Comparison of ENCODE assay signal across 22 cellular contexts in the genomic region with DNA sequence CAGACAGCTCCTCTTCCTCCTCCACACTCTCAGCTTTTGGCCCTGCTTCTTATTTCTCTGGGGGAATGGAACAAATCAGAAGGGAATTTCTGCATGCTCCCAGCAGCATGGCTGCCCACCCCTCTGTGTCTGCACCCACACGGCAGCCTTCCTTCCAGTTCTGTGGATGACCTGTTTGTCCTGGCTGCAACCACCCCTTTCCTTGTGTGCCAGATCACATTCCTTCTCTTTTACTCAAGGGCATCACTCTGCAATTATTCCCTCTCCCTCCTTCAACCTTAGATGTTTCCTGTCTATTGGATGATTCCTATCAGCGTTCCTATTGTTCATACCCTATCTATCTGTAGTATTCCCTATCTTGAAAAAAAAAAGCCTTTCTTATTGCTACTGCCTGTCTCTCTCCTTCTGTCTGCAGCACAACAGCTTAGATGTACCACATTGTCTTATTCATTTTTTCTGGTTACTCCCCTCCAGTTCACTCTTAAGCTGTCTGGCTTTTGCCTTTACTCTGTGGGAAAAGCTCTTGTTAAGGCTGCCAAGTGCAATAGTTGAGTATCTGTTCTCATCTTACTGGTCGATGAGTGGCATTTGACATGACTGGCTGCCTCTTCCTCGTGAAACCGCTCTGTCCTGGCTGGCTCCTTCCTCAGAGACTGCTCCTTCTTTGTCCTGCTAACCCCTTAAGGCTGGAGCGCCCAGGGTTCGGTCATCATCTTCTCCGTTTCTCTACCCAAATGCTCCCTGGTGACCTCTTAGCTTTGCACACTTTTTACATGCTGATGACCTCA.
DNase-seq lines count a peak whose midpoint lies in the region; ATAC-seq, FAIRE-seq and TF ChIP-seq lines count a peak whose summit lies in the region.
"Had no signal": no experiment of that assay in that cellular context is flagged by ENCODE, and none has a peak within 500 bp of the region (broad histone marks: within the 10 kb centered on the region; RNA-seq: fewer than 3 reads in every experiment).

No MANE protein-coding gene starts in this region.

- no peak overlapping the region for H3K9ac ChIP-seq in endodermal cell (ENCODE audit: extremely low read depth, low read length, poor library complexity, severe bottlenecking)
- H3K9ac ChIP-seq: KMS-11 had no signal

- H3K4me3 ChIP-seq in endodermal cell (ENCODE audit: low read length) = no peak overlapping the region
- H3K4me3 ChIP-seq in adrenal gland = no peak overlapping the region
- no peak overlapping the region for H3K4me3 ChIP-seq in ovary

- peaks cover 5% of the 10 kb centered on the region for H3K27me3 Mint-ChIP-seq in endodermal cell (ENCODE audit: insufficient read depth)

- H3K27me3 ChIP-seq in endodermal cell (ENCODE audit: control insufficient read depth, insufficient read depth, low read length, poor library complexity, severe bottlenecking) (no peaks in the 10 kb centered on the region), adrenal gland (no peaks in the 10 kb centered on the region), ovary (no peaks in the 10 kb centered on the region)

- H3K9me3 Mint-ChIP-seq in endodermal cell = no peaks in the 10 kb centered on the region
- H3K9me3 Mint-ChIP-seq: T-cell had no signal

- CTCF ChIA-PET in GM10248 (lab: Yijun Ruan, JAX) = interaction anchor here (1.0 kb wide), 1 partner anchor 10 kb away, joined by 3 read pairs; no protein-coding TSS in a partner anchor

- no peak for ATAC-seq in HG03460 (IDR thresholded peaks at IDR 0.05; ENCODE audit: unreplicated experiment)
- ATAC-seq: HCT116, HepG2, T-cell had no signal

- TF ChIP-seq EP300 in ovary (IDR thresholded peaks at IDR 0.05) = no peak

- no peak overlapping the region for H3K4me3 Mint-ChIP-seq in endodermal cell
- H3K4me3 Mint-ChIP-seq: B cell, T-cell had no signal

- H3K9me3 ChIP-seq in endodermal cell (ENCODE audit: control insufficient read depth, low read length) (no peaks in the 10 kb centered on the region), adrenal gland (replicated peaks in 1 of 3) (no peaks in the 10 kb centered on the region), ovary (no peaks in the 10 kb centered on the region)
- H3K9me3 ChIP-seq: Caco-2 had no signal

- H3K27ac Mint-ChIP-seq in endodermal cell = no peak overlapping the region
- H3K27ac Mint-ChIP-seq: B cell; CD4-positive, CD25-positive, alpha-beta regulatory T cell; T-cell had no signal

- DNase-seq in EL (peak; percentile 48), HS-5 (ENCODE audit: low read depth) (peak; percentile 6), RCC 7860 (ENCODE audit: low spot score) (peak; percentile 22), endodermal cell (peak; percentile 21), adrenal gland (no peak), ovary (no peak), GM10248 (ENCODE audit: extremely low spot score) (no peak)
- DNase-seq: Caco-2; CD4-positive, CD25-positive, alpha-beta regulatory T cell; DMS153; MM.1S; NCI-H1105; NCI-H1694 treated with DMSO at 0.1 percent for 48 hours; NCI-H2171; NCI-H446 treated with DMSO at 0.1 percent for 48 hours; NCI-H774; T-cell had no signal

- no peaks in the 10 kb centered on the region for H3K36me3 Mint-ChIP-seq in endodermal cell (ENCODE audit: low read depth)
- H3K36me3 Mint-ChIP-seq: CD4-positive, CD25-positive, alpha-beta regulatory T cell; T-cell had no signal

- H3K27ac ChIP-seq in endodermal cell (ENCODE audit: low read depth, low read length) (no peak overlapping the region), adrenal gland (no peak overlapping the region), ovary (no peak overlapping the region)
- H3K27ac ChIP-seq: KMS-11 had no signal

- 91% methylated on average over 6 to 8 of the region's 8 CpGs for WGBS in endodermal cell (ENCODE audit: insufficient coverage in 1 of 2, insufficient read length in 1 of 2), 2 experiments
- 71 to 80% (median 72%) methylated on average over 8 of the region's 8 CpGs for WGBS in adrenal gland, 4 donors
- WGBS in ovary, 3 donors = 49 to 69% (median 58%) methylated on average over 8 of the region's 8 CpGs

- H3K36me3 ChIP-seq in endodermal cell (ENCODE audit: control insufficient read depth, insufficient read depth, low read length) (no peaks in the 10 kb centered on the region), adrenal gland (replicated peaks in 1 of 2) (no peaks in the 10 kb centered on the region), ovary (no peaks in the 10 kb centered on the region)

- TF ChIP-seq CTCF in endodermal cell (conservative IDR thresholded peaks at IDR 0.05) (no peak), adrenal gland (IDR thresholded peaks at IDR 0.05) (no peak), ovary (IDR thresholded peaks at IDR 0.05) (no peak), GM10248 (IDR thresholded peaks at IDR 0.05; ENCODE audit: control extremely low read depth, extremely low read depth, low read depth, missing control alignments) (no peak)

- no peaks in the 10 kb centered on the region for H3K4me1 Mint-ChIP-seq in endodermal cell
- H3K4me1 Mint-ChIP-seq: B cell; CD4-positive, CD25-positive, alpha-beta regulatory T cell; T-cell had no signal

- POLR2A ChIA-PET in GM10248 (lab: Yijun Ruan, JAX) = no interaction called here

- TF ChIP-seq POLR2A in adrenal gland (IDR thresholded peaks at IDR 0.05) (no peak), ovary (IDR thresholded peaks at IDR 0.05) (no peak)

- intact Hi-C loops in adrenal gland (cut with DNase I) = no loop called here
- intact Hi-C loops in ovary (cut with DNase I) = no loop called here

- FAIRE-seq in RCC 7860 (lab: Jason Lieb, UNC) = no peak
- FAIRE-seq: HepG2 had no signal

- H3K4me1 ChIP-seq in endodermal cell (ENCODE audit: control insufficient read depth, insufficient read depth, low read length) (no peaks in the 10 kb centered on the region), adrenal gland (replicated peaks in 1 of 2) (no peaks in the 10 kb centered on the region), ovary (ENCODE audit: insufficient read depth) (no peaks in the 10 kb centered on the region)
- H3K4me1 ChIP-seq: Caco-2 had no signal

Comparison
In these comparisons a context has a peak if more than half of its experiments do, and no peak if none do; other contexts are left out.
1. DNase-seq: peak in EL (single experiment), HS-5 (single experiment), RCC 7860 (single experiment) and endodermal cell (single experiment); none in adrenal gland (0 of 7), ovary (0 of 5) and GM10248 (single experiment).